Comparison of ENCODE assay signal across 8 cellular contexts in the genomic region with DNA sequence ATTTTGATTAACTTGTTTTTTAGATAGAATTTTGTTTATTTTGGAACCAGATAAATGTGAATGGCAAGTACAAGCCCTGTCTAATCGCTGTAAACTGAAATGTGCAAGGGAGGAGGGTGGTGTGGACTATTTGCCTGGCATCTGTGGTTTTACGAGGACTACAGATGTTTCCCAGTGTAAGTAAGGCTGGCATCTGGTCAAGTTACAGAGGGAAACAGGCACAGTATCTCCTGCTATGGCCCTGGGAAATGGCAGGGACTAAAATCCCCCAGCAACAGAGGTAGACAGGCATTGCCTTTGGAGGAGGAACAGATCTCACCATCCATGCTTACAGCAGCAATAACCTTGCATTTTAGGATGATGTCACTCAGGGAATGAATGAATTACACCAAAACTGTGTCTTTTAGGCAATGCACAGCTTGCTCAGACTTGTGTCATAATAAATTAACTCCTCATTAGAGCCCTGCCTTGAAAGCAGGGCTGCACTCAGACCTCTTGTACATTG.
DNase-seq lines count a peak whose midpoint lies in the region; ATAC-seq and TF ChIP-seq lines count a peak whose summit lies in the region.

No MANE protein-coding gene starts in this region.

- H3K4me3 Mint-ChIP-seq in progenitor cell of endocrine pancreas (ENCODE audit: low read depth): no peak overlapping the region

- H3K27ac Mint-ChIP-seq in progenitor cell of endocrine pancreas: peak overlapping the region; percentile 85

- no peak for TF ChIP-seq CTCF in progenitor cell of endocrine pancreas (IDR thresholded peaks at IDR 0.05; ENCODE audit: unreplicated experiment)

- peaks cover 40% of the 10 kb centered on the region for H3K4me1 Mint-ChIP-seq in progenitor cell of endocrine pancreas (ENCODE audit: low read depth)

- DNase-seq in EH (ENCODE audit: low read depth) (peak; percentile 46), NCI-H2196 (lab: John Stamatoyannopoulos, UW; ENCODE audit: unreplicated experiment) (peak; percentile 51), progenitor cell of endocrine pancreas (ENCODE audit: low spot score, unreplicated experiment) (no peak), NCI-H1436 (lab: John Stamatoyannopoulos, UW) (no peak), NCI-H2107 treated with DMSO at 0.1 percent for 48 hours (lab: John Stamatoyannopoulos, UW; ENCODE audit: unreplicated experiment) (no peak)
- no peak for DNase-seq in activated CD4-positive, alpha-beta T cell treated with anti-CD3 and anti-CD28 coated beads, Interleukin-2, amount 50 U/mL, for 1 hour

- ATAC-seq in esophagus mucosa: peak; percentile 75
- no peak for ATAC-seq in GM19324 (IDR thresholded peaks at IDR 0.05; ENCODE audit: low FRiP score, unreplicated experiment)

- H3K9me3 Mint-ChIP-seq in progenitor cell of endocrine pancreas (ENCODE audit: low read depth): no peaks in the 10 kb centered on the region

- H3K36me3 Mint-ChIP-seq in progenitor cell of endocrine pancreas (ENCODE audit: insufficient read depth): peaks cover 5% of the 10 kb centered on the region

- H3K27me3 Mint-ChIP-seq in progenitor cell of endocrine pancreas: no peaks in the 10 kb centered on the region

Comparison
In these comparisons a context has a peak if more than half of its experiments do, and no peak if none do; other contexts are left out.
1. DNase-seq: peak in EH (single experiment) and NCI-H2196 (single experiment); none in progenitor cell of endocrine pancreas (single experiment), activated CD4-positive, alpha-beta T cell treated with anti-CD3 and anti-CD28 coated beads, Interleukin-2, amount 50 U/mL, for 1 hour (single experiment), NCI-H1436 (single experiment) and NCI-H2107 treated with DMSO at 0.1 percent for 48 hours (single experiment).